Comparison of ENCODE assay signal across 29 cellular contexts in genomic region chr17:13634001-13634400, GRCh38. TPM values are rescaled to one million over a fixed set of nuclear protein-coding genes. Genes with fewer than 3 reads are reported as not detected.
"Had no signal": no experiment of that assay in that cellular context is flagged by ENCODE, and none has a peak within 500 bp of the region (broad histone marks: within the 10 kb centered on the region; RNA-seq: fewer than 3 reads in every experiment).

No MANE protein-coding gene starts in this region.

- ATAC-seq: effector memory CD8-positive, alpha-beta T cell; gastrocnemius medialis; left lobe of liver; naive thymus-derived CD4-positive, alpha-beta T cell; right lobe of liver; stimulated activated naive CD8-positive, alpha-beta T cell treated with anti-CD3 and anti-CD28 coated beads, Interleukin-15, amount 100 ng/mL, for 72 hours had no signal

- H3K4me1 Mint-ChIP-seq: nephron; neural progenitor cell; stimulated activated naive CD8-positive, alpha-beta T cell treated with anti-CD3 and anti-CD28 coated beads, Interleukin-15, amount 100 ng/mL, for 72 hours had no signal

- H3K4me1 ChIP-seq: gastrocnemius medialis, parathyroid adenoma, right lobe of liver, suprapubic skin, transverse colon, vagina had no signal

- H3K27me3 ChIP-seq: esophagus squamous epithelium, gastrocnemius medialis, neural progenitor cell, right lobe of liver, suprapubic skin, transverse colon, vagina had no signal

- H3K4me3 ChIP-seq: esophagus squamous epithelium, gastrocnemius medialis, lung, neural progenitor cell, right lobe of liver, smooth muscle cell, suprapubic skin, transverse colon, vagina had no signal

- H3K27me3 Mint-ChIP-seq: progenitor cell of endocrine pancreas; stimulated activated naive CD8-positive, alpha-beta T cell treated with anti-CD3 and anti-CD28 coated beads, Interleukin-15, amount 100 ng/mL, for 72 hours had no signal

- H3K4me3 Mint-ChIP-seq: effector memory CD8-positive, alpha-beta T cell; naive thymus-derived CD4-positive, alpha-beta T cell; nephron; neural progenitor cell; stimulated activated naive CD8-positive, alpha-beta T cell treated with anti-CD3 and anti-CD28 coated beads, Interleukin-15, amount 100 ng/mL, for 72 hours had no signal

- H3K27ac Mint-ChIP-seq: effector memory CD8-positive, alpha-beta T cell; naive thymus-derived CD4-positive, alpha-beta T cell; nephron; neural progenitor cell; progenitor cell of endocrine pancreas had no signal

- H3K4me2 ChIP-seq: neural progenitor cell, smooth muscle cell had no signal

- H3K9me3 ChIP-seq: esophagus squamous epithelium, gastrocnemius medialis, right lobe of liver, suprapubic skin, transverse colon, vagina had no signal

- DNase-seq: cortex of kidney; effector memory CD8-positive, alpha-beta T cell; erythroblast; esophagus squamous epithelium; foreskin fibroblast; gastrocnemius medialis; head of caudate nucleus; kidney; mesenchymal stem cell; midbrain; naive thymus-derived CD4-positive, alpha-beta T cell; right lobe of liver; stimulated activated CD4-positive, alpha-beta T cell treated with anti-CD3 and anti-CD28 coated beads, Interleukin-12 subunit alpha, Interleukin-12 subunit beta, amount 100 ng/mL, for 4 hours; stimulated activated CD4-positive, alpha-beta T cell treated with anti-CD3 and anti-CD28 coated beads, Interleukin-1b, Interleukin-23, amount 100 ng/mL, for 48 hours; stimulated activated CD4-positive, alpha-beta T cell treated with anti-CD3 and anti-CD28 coated beads, Interleukin-4, amount 100 ng/mL, for 1 hour; stimulated activated CD8-positive, alpha-beta memory T cell treated with anti-CD3 and anti-CD28 coated beads, Interleukin-4, amount 100 ng/mL, for 48 hours; stimulated activated naive CD4-positive, alpha-beta T cell; stimulated activated naive CD8-positive, alpha-beta T cell treated with anti-CD3 and anti-CD28 coated beads, Interleukin-15, amount 100 ng/mL, for 72 hours; transverse colon had no signal

- H3K27ac ChIP-seq: esophagus squamous epithelium, gastrocnemius medialis, neural progenitor cell, parathyroid adenoma, right lobe of liver, suprapubic skin, transverse colon, vagina had no signal

- H3K36me3 ChIP-seq: esophagus squamous epithelium, gastrocnemius medialis, neural progenitor cell, right lobe of liver, suprapubic skin, transverse colon, vagina had no signal

- H3K36me3 Mint-ChIP-seq: naive thymus-derived CD4-positive, alpha-beta T cell; neural progenitor cell had no signal

- H3K9me3 Mint-ChIP-seq: effector memory CD8-positive, alpha-beta T cell; naive thymus-derived CD4-positive, alpha-beta T cell; nephron; neural progenitor cell; stimulated activated naive CD8-positive, alpha-beta T cell treated with anti-CD3 and anti-CD28 coated beads, Interleukin-15, amount 100 ng/mL, for 72 hours had no signal

- H3K79me2 ChIP-seq: parathyroid adenoma had no signal

- H2AFZ ChIP-seq: neural progenitor cell, parathyroid adenoma had no signal

- H3K9ac ChIP-seq: neural progenitor cell, parathyroid adenoma had no signal

RNA-seq across cellular contexts. Expression of gene HS3ST3A1, which starts 32.3 kb away (rescaled TPM):
- total RNA-seq: ureter had no signal
